Comparison of ENCODE assay signal across 1 cellular context in the genomic region with DNA sequence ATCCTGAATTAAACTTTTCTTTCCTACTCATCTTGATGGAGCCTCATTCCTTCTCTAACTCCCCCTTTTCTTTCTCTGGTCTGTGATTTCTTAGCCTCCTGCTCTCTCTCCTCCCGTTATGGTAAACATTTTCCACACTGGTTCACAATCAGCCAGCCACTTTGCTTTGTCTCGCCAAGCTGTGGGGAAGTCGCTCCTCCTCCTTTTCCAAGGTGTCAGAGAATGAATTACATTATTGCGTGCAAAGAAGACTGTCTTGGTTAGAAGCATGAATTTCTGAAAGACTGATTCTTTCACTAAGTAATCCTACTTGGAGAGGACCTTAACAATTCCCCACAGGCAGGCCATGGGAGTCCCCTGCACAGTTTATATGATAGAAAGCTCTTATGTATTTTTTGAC.
TF ChIP-seq lines count a peak whose summit lies in the region.

No MANE protein-coding gene starts in this region.

TF ChIP-seq in IMR-90, 13 proteins besides CTCF, POLR2A, EP300 and RAD21:
- no peak for TF ChIP-seq MXI1 (IDR thresholded peaks at IDR 0.05; ENCODE audit: borderline replicate concordance, low read depth, low read length)
- no peak for TF ChIP-seq CEBPB (IDR thresholded peaks at IDR 0.05; ENCODE audit: low read depth, low read length)
- TF ChIP-seq, protein P1, sequence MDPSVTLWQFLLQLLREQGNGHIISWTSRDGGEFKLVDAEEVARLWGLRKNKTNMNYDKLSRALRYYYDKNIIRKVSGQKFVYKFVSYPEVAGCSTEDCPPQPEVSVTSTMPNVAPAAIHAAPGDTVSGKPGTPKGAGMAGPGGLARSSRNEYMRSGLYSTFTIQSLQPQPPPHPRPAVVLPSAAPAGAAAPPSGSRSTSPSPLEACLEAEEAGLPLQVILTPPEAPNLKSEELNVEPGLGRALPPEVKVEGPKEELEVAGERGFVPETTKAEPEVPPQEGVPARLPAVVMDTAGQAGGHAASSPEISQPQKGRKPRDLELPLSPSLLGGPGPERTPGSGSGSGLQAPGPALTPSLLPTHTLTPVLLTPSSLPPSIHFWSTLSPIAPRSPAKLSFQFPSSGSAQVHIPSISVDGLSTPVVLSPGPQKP (IDR thresholded peaks at IDR 0.05; ENCODE audit: borderline replicate concordance, low read depth, low read length) = no peak
- no peak for TF ChIP-seq RCOR1 (IDR thresholded peaks at IDR 0.05; ENCODE audit: insufficient replicate concordance, low read length)
- TF ChIP-seq MAFK (IDR thresholded peaks at IDR 0.05; ENCODE audit: low read depth, low read length) = no peak
- no peak for TF ChIP-seq MAZ (IDR thresholded peaks at IDR 0.05; ENCODE audit: borderline replicate concordance, low read depth, low read length)
- TF ChIP-seq, protein P2, sequence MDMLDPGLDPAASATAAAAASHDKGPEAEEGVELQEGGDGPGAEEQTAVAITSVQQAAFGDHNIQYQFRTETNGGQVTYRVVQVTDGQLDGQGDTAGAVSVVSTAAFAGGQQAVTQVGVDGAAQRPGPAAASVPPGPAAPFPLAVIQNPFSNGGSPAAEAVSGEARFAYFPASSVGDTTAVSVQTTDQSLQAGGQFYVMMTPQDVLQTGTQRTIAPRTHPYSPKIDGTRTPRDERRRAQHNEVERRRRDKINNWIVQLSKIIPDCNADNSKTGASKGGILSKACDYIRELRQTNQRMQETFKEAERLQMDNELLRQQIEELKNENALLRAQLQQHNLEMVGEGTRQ (IDR thresholded peaks at IDR 0.05; ENCODE audit: low read depth, low read length) = no peak
- TF ChIP-seq NFE2L2 (IDR thresholded peaks at IDR 0.05; ENCODE audit: low read depth, low read length) = no peak
- TF ChIP-seq CHD1 (IDR thresholded peaks at IDR 0.05; ENCODE audit: low read depth, low read length) = no peak
- no peak for TF ChIP-seq RFX5 (IDR thresholded peaks at IDR 0.05; ENCODE audit: low read depth, low read length)
- no peak for TF ChIP-seq BHLHE40 (IDR thresholded peaks at IDR 0.05; ENCODE audit: low read depth, low read length)
- no peak for TF ChIP-seq FOS (IDR thresholded peaks at IDR 0.05; ENCODE audit: low read depth, low read length)
- TF ChIP-seq SMC3 (IDR thresholded peaks at IDR 0.05; ENCODE audit: low read depth, low read length) = no peak
